In genomic region chr1:2043886-2044285, GRCh38 we compare ENCODE assay signal across 19 cellular contexts. TPM values are rescaled to one million over a fixed set of nuclear protein-coding genes. Genes with fewer than 3 reads are reported as not detected.
DNase-seq lines count a peak whose midpoint lies in the region; ATAC-seq lines count a peak whose summit lies in the region.
"Had no signal": no experiment of that assay in that cellular context is flagged by ENCODE, and none has a peak within 500 bp of the region (broad histone marks: within the 10 kb centered on the region; RNA-seq: fewer than 3 reads in every experiment).

No MANE protein-coding gene starts in this region.

- H3K9me3 ChIP-seq in BLaER1 treated with 17β-estradiol and CSF1 and Interleukin-3, amounts not matched to agents 10 nM and 100 nM (replicated peaks in 1 of 11) = peaks cover 0 to 11% (median 0%) of the 10 kb centered on the region in 11 experiments; a peak in 2 of 22 replicates
- H3K9me3 ChIP-seq in CD8-positive, alpha-beta memory T cell (ENCODE audit: low read length) = no peaks in the 10 kb centered on the region
- no peaks in the 10 kb centered on the region for H3K9me3 ChIP-seq in naive thymus-derived CD4-positive, alpha-beta T cell (ENCODE audit: control insufficient read depth in 2 of 3, low read length in 3 of 3)
- H3K9me3 ChIP-seq: gastrocnemius medialis, mucosa of descending colon, ovary had no signal

- peaks cover 9 to 18% (median 13%) of the 10 kb centered on the region in 3 donors for H3K4me1 Mint-ChIP-seq in CD8-positive, alpha-beta memory T cell
- H3K4me1 Mint-ChIP-seq in activated naive CD8-positive, alpha-beta T cell treated with anti-CD3 and anti-CD28 coated beads, Interleukin-2, amount 10 ng/mL, durations not matched to agents 7 days and 5 days = peaks cover 11% of the 10 kb centered on the region
- peaks cover 5 to 23% (median 16%) of the 10 kb centered on the region in 7 donors for H3K4me1 Mint-ChIP-seq in naive thymus-derived CD4-positive, alpha-beta T cell

- peaks cover 16 to 43% (median 24%) of the 10 kb centered on the region in 11 experiments for H3K27me3 ChIP-seq in BLaER1 treated with 17β-estradiol and CSF1 and Interleukin-3, amounts not matched to agents 10 nM and 100 nM
- H3K27me3 ChIP-seq in CD8-positive, alpha-beta memory T cell (ENCODE audit: insufficient read depth, low read length, poor library complexity, severe bottlenecking) = no peaks in the 10 kb centered on the region
- H3K27me3 ChIP-seq in naive thymus-derived CD4-positive, alpha-beta T cell (ENCODE audit: control insufficient read depth in 2 of 2, insufficient read depth in 2 of 2, low read length in 2 of 2) = no peaks in the 10 kb centered on the region
- H3K27me3 ChIP-seq: ovary had no signal

- H3K9ac ChIP-seq in BLaER1 treated with 17β-estradiol and CSF1 and Interleukin-3, amounts not matched to agents 10 nM and 100 nM = peak overlapping the region in 1 of 11 experiments; percentile 74; a peak in 1 of 22 replicates

- CTCF ChIA-PET in CD8-positive, alpha-beta memory T cell (lab: Charles Lee) = interaction anchor here (0.8 to 2.7 kb wide), 15 partner anchors 8 to 429 kb away, joined by 3 to 27 read pairs (median 4); partner anchors contain the start of gene TMEM52
- CTCF ChIA-PET in naive thymus-derived CD4-positive, alpha-beta T cell (lab: Charles Lee) = interaction anchor here (0.9 to 3.1 kb wide), 6 partner anchors 9 to 101 kb away, joined by 3 to 18 read pairs (median 4); no protein-coding TSS in a partner anchor

- H3K27ac ChIP-seq in BLaER1 treated with 17β-estradiol and CSF1 and Interleukin-3, amounts not matched to agents 10 nM and 100 nM = no peak overlapping the region; a peak in 1 of 22 replicates
- H3K27ac ChIP-seq in CD8-positive, alpha-beta memory T cell (ENCODE audit: low read depth, low read length) = no peak overlapping the region
- H3K27ac ChIP-seq in naive thymus-derived CD4-positive, alpha-beta T cell (ENCODE audit: low read depth, low read length) = no peak overlapping the region
- H3K27ac ChIP-seq: gastrocnemius medialis, ovary had no signal

- peak overlapping the region in 6 of 7 donors; percentile 20 to 61 (median 51) for H3K4me3 Mint-ChIP-seq in CD8-positive, alpha-beta memory T cell
- peak overlapping the region; percentile 17 for H3K4me3 Mint-ChIP-seq in activated naive CD8-positive, alpha-beta T cell treated with anti-CD3 and anti-CD28 coated beads, Interleukin-2, amount 10 ng/mL, durations not matched to agents 7 days and 5 days
- peak overlapping the region in 7 of 10 donors; percentile 8 to 78 (median 55) for H3K4me3 Mint-ChIP-seq in naive thymus-derived CD4-positive, alpha-beta T cell
- H3K4me3 Mint-ChIP-seq: activated CD4-positive, alpha-beta T cell treated with anti-CD3 and anti-CD28 coated beads, Interleukin-2, amount 10 ng/mL, durations not matched to agents 24 days and 14 days had no signal

- intact Hi-C loops in naive thymus-derived CD4-positive, alpha-beta T cell (cut with micrococcal nuclease) = loop anchor here in 1 of 2 donors (10.0 kb wide), 1 partner anchor 139 kb away; no protein-coding TSS in a partner anchor
- intact Hi-C loops in Right ventricle myocardium inferior (cut with DNase I) = loop anchor here (1.0 kb wide), 1 partner anchor 84 kb away; no protein-coding TSS in a partner anchor

- H3K9me3 Mint-ChIP-seq in CD8-positive, alpha-beta memory T cell = no peaks in the 10 kb centered on the region
- H3K9me3 Mint-ChIP-seq in activated naive CD8-positive, alpha-beta T cell treated with anti-CD3 and anti-CD28 coated beads, Interleukin-2, amount 10 ng/mL, durations not matched to agents 7 days and 5 days = no peaks in the 10 kb centered on the region
- no peaks in the 10 kb centered on the region for H3K9me3 Mint-ChIP-seq in naive thymus-derived CD4-positive, alpha-beta T cell
- H3K9me3 Mint-ChIP-seq: activated CD4-positive, alpha-beta T cell treated with anti-CD3 and anti-CD28 coated beads, Interleukin-2, amount 10 ng/mL, durations not matched to agents 24 days and 14 days had no signal

- peak overlapping the region in 4 of 8 donors; percentile 7 to 61 (median 14) for H3K27ac Mint-ChIP-seq in CD8-positive, alpha-beta memory T cell
- peak overlapping the region; percentile 5 for H3K27ac Mint-ChIP-seq in activated naive CD8-positive, alpha-beta T cell treated with anti-CD3 and anti-CD28 coated beads, Interleukin-2, amount 10 ng/mL, durations not matched to agents 7 days and 5 days
- peak overlapping the region in 3 of 9 donors; percentile 3 to 70 (median 22) for H3K27ac Mint-ChIP-seq in naive thymus-derived CD4-positive, alpha-beta T cell
- H3K27ac Mint-ChIP-seq: activated CD4-positive, alpha-beta T cell treated with anti-CD3 and anti-CD28 coated beads, Interleukin-2, amount 10 ng/mL, durations not matched to agents 24 days and 14 days had no signal

- no peak for ATAC-seq in activated naive CD8-positive, alpha-beta T cell treated with anti-CD3 and anti-CD28 coated beads, Interleukin-2, amount 10 ng/mL, durations not matched to agents 7 days and 5 days (ENCODE audit: low read depth)
- ATAC-seq in naive thymus-derived CD4-positive, alpha-beta T cell = no peak
- ATAC-seq in Right ventricle myocardium inferior = no peak
- ATAC-seq: gastrocnemius medialis, mucosa of descending colon had no signal

- H4K20me1 ChIP-seq in BLaER1 treated with 17β-estradiol and CSF1 and Interleukin-3, amounts not matched to agents 10 nM and 100 nM = peaks cover 0 to 20% (median 0%) of the 10 kb centered on the region in 11 experiments; a peak in 4 of 22 replicates

- no peak for DNase-seq in CD8-positive, alpha-beta memory T cell
- DNase-seq in activated naive CD8-positive, alpha-beta T cell treated with anti-CD3 and anti-CD28 coated beads, Interleukin-2, amount 10 ng/mL, durations not matched to agents 7 days and 5 days = no peak
- DNase-seq in naive thymus-derived CD4-positive, alpha-beta T cell = no peak
- no peak for DNase-seq in Right ventricle myocardium inferior (ENCODE audit: missing footprints)
- DNase-seq in NCI-H2029 treated with DMSO at 0.1 percent for 48 hours (lab: John Stamatoyannopoulos, UW) = no peak
- no peak for DNase-seq in OCI-M2 (lab: John Stamatoyannopoulos, UW; ENCODE audit: unreplicated experiment)
- DNase-seq: activated CD4-positive, alpha-beta T cell treated with anti-CD3 and anti-CD28 coated beads, Interleukin-2, amount 10 ng/mL, durations not matched to agents 24 days and 14 days; DMS 273 treated with DMSO at 0.1 percent for 48 hours; dorsolateral prefrontal cortex; gastrocnemius medialis; GF-D8; Kasumi-1; NCI-H1105; OCI-M1; ovary; SIG-M5; T1000 had no signal

- POLR2A ChIA-PET in CD8-positive, alpha-beta memory T cell (lab: Charles Lee) = no interaction called here
- POLR2A ChIA-PET in activated naive CD8-positive, alpha-beta T cell treated with anti-CD3 and anti-CD28 coated beads, Interleukin-2, amount 10 ng/mL, durations not matched to agents 7 days and 5 days (lab: Charles Lee) = interaction anchor here (1.0 to 1.2 kb wide), 2 partner anchors 18 to 136 kb away, joined by 3 to 6 read pairs; no protein-coding TSS in a partner anchor
- POLR2A ChIA-PET in naive thymus-derived CD4-positive, alpha-beta T cell (lab: Charles Lee) = interaction anchor here (1.2 kb wide), 1 partner anchor 20 kb away, joined by 3 read pairs; no protein-coding TSS in a partner anchor

- H3K4me2 ChIP-seq in BLaER1 treated with 17β-estradiol and CSF1 and Interleukin-3, amounts not matched to agents 10 nM and 100 nM = peak overlapping the region in 9 of 11 experiments; percentile 82 to 97 (median 89); a peak in 16 of 22 replicates

- no peaks in the 10 kb centered on the region for H3K36me3 ChIP-seq in BLaER1 treated with 17β-estradiol and CSF1 and Interleukin-3, amounts not matched to agents 10 nM and 100 nM
- H3K36me3 ChIP-seq in CD8-positive, alpha-beta memory T cell (ENCODE audit: insufficient read depth, low read length) = no peaks in the 10 kb centered on the region
- no peaks in the 10 kb centered on the region for H3K36me3 ChIP-seq in naive thymus-derived CD4-positive, alpha-beta T cell (ENCODE audit: control insufficient read depth in 2 of 3, insufficient read depth in 3 of 3, low read length in 3 of 3)
- H3K36me3 ChIP-seq: gastrocnemius medialis, ovary had no signal

- peaks cover 4% of the 10 kb centered on the region in 2 donors for H3K27me3 Mint-ChIP-seq in CD8-positive, alpha-beta memory T cell
- peaks cover 4% of the 10 kb centered on the region for H3K27me3 Mint-ChIP-seq in activated naive CD8-positive, alpha-beta T cell treated with anti-CD3 and anti-CD28 coated beads, Interleukin-2, amount 10 ng/mL, durations not matched to agents 7 days and 5 days
- H3K27me3 Mint-ChIP-seq in naive thymus-derived CD4-positive, alpha-beta T cell = peaks cover 0 to 27% (median 5%) of the 10 kb centered on the region in 5 donors

- no peaks in the 10 kb centered on the region for H3K36me3 Mint-ChIP-seq in CD8-positive, alpha-beta memory T cell
- no peaks in the 10 kb centered on the region for H3K36me3 Mint-ChIP-seq in activated naive CD8-positive, alpha-beta T cell treated with anti-CD3 and anti-CD28 coated beads, Interleukin-2, amount 10 ng/mL, durations not matched to agents 7 days and 5 days
- H3K36me3 Mint-ChIP-seq in naive thymus-derived CD4-positive, alpha-beta T cell = no peaks in the 10 kb centered on the region

- H3K4me1 ChIP-seq in BLaER1 treated with 17β-estradiol and CSF1 and Interleukin-3, amounts not matched to agents 10 nM and 100 nM = peaks cover 13 to 82% (median 68%) of the 10 kb centered on the region in 10 experiments
- peaks cover 8% of the 10 kb centered on the region for H3K4me1 ChIP-seq in CD8-positive, alpha-beta memory T cell (ENCODE audit: insufficient read depth, low read length)
- peaks cover 6 to 7% of the 10 kb centered on the region in 2 donors for H3K4me1 ChIP-seq in naive thymus-derived CD4-positive, alpha-beta T cell (ENCODE audit: control insufficient read depth in 2 of 2, insufficient read depth in 2 of 2, low read length in 2 of 2)

- no peak overlapping the region for H3K4me3 ChIP-seq in BLaER1 treated with 17β-estradiol and CSF1 and Interleukin-3, amounts not matched to agents 10 nM and 100 nM
- H3K4me3 ChIP-seq in CD8-positive, alpha-beta memory T cell (ENCODE audit: low read length) = no peak overlapping the region
- no peak overlapping the region for H3K4me3 ChIP-seq in naive thymus-derived CD4-positive, alpha-beta T cell (ENCODE audit: low read length)
- H3K4me3 ChIP-seq: mucosa of descending colon, ovary had no signal

RNA-seq across cellular contexts. Expression of gene PRKCZ, which starts 6.3 kb away (rescaled TPM):
- 10 to 100 TPM; 13.8 to 15.4 TPM for total RNA-seq in CD8-positive, alpha-beta memory T cell
- polyA plus RNA-seq in CD8-positive, alpha-beta memory T cell = 17.4 TPM
- total RNA-seq in activated naive CD8-positive, alpha-beta T cell treated with anti-CD3 and anti-CD28 coated beads, Interleukin-2, amount 10 ng/mL, durations not matched to agents 7 days and 5 days = 10 to 100 TPM; 24.3 to 24.4 TPM
- 10 to 100 TPM in 4 of 5 experiments, 1 to 10 TPM in 1; 3.6 to 29.6 (median 24.5) TPM for total RNA-seq in naive thymus-derived CD4-positive, alpha-beta T cell
- 10 to 100 TPM in 1 of 2 donors, 1 to 10 TPM in 1; 7.1 to 12.7 TPM for polyA plus RNA-seq in naive thymus-derived CD4-positive, alpha-beta T cell
- 16.4 TPM for total RNA-seq in Right ventricle myocardium inferior

RNA-seq across cellular contexts. Expression of gene GABRD, which starts 24.7 kb away (rescaled TPM):
- total RNA-seq in CD8-positive, alpha-beta memory T cell = not detected
- polyA plus RNA-seq in CD8-positive, alpha-beta memory T cell = not detected
- total RNA-seq in activated naive CD8-positive, alpha-beta T cell treated with anti-CD3 and anti-CD28 coated beads, Interleukin-2, amount 10 ng/mL, durations not matched to agents 7 days and 5 days = not detected
- under 1 TPM in 2 of 5 experiments, not detected in 3; 0.17 to 0.21 TPM for total RNA-seq in naive thymus-derived CD4-positive, alpha-beta T cell
- polyA plus RNA-seq in naive thymus-derived CD4-positive, alpha-beta T cell = under 1 TPM in 1 of 2 donors, not detected in 1; 0.31 TPM
- total RNA-seq in Right ventricle myocardium inferior = 0.49 TPM
- total RNA-seq: activated CD4-positive, alpha-beta T cell treated with anti-CD3 and anti-CD28 coated beads, Interleukin-2, amount 10 ng/mL, durations not matched to agents 24 days and 14 days; mucosa of descending colon had no signal

RNA-seq across cellular contexts. Expression of gene CFAP74, which starts 40.3 kb away (rescaled TPM):
- not detected for total RNA-seq in CD8-positive, alpha-beta memory T cell
- polyA plus RNA-seq in CD8-positive, alpha-beta memory T cell = not detected
- total RNA-seq in activated naive CD8-positive, alpha-beta T cell treated with anti-CD3 and anti-CD28 coated beads, Interleukin-2, amount 10 ng/mL, durations not matched to agents 7 days and 5 days = not detected
- not detected for total RNA-seq in naive thymus-derived CD4-positive, alpha-beta T cell
- not detected for polyA plus RNA-seq in naive thymus-derived CD4-positive, alpha-beta T cell
- total RNA-seq in Right ventricle myocardium inferior = not detected
- total RNA-seq: activated CD4-positive, alpha-beta T cell treated with anti-CD3 and anti-CD28 coated beads, Interleukin-2, amount 10 ng/mL, durations not matched to agents 24 days and 14 days; gastrocnemius medialis had no signal
